In the genomic region with DNA sequence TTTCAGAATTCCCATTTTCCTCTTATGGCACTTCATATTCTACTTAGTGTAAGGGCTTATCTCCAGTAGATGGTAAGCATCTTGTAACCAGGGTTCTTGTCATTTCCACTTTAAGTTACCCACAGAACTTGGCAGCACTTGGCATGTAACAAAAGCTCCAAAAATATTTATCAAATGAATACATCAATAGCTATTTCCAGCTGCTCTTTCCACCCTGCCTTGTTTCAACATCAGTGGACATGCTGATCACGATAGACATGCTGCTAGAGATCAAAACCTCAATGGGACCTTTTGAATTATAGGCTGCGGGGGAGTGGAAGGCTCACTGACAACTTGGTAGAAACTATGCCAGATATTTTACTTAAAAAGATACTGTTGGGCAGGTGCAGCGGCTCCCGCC, we compare ENCODE assay signal across 14 cellular contexts. TPM values are rescaled to one million over a fixed set of nuclear protein-coding genes. Genes with fewer than 3 reads are reported as not detected.
"Had no signal": no experiment of that assay in that cellular context is flagged by ENCODE, and none has a peak within 500 bp of the region (broad histone marks: within the 10 kb centered on the region; RNA-seq: fewer than 3 reads in every experiment).

No MANE protein-coding gene starts in this region.

- DNase-seq: cortex of kidney; effector memory CD4-positive, alpha-beta T cell; gastrocnemius medialis; heart right ventricle; hypothalamus; kidney glomerular epithelial cell; mammary epithelial cell; natural killer cell; posterior cingulate gyrus; stimulated activated naive CD4-positive, alpha-beta T cell; stomach; substantia nigra; transverse colon had no signal

RNA-seq across cellular contexts. Expression of gene HOXA1, which starts 32.9 kb away (rescaled TPM):
- total RNA-seq: osteocyte had no signal

RNA-seq across cellular contexts. Expression of gene HOXA2, which starts 39.5 kb away (rescaled TPM):
- total RNA-seq: natural killer cell, osteocyte had no signal
